34 cellular contexts compared by ENCODE assay signal in genomic region chr7:116597384-116597783, GRCh38.
"Had no signal": no experiment of that assay in that cellular context is flagged by ENCODE, and none has a peak within 500 bp of the region (broad histone marks: within the 10 kb centered on the region; RNA-seq: fewer than 3 reads in every experiment).

No MANE protein-coding gene starts in this region.

- H3K27me3 ChIP-seq: MG63 had no signal

- H3K9ac ChIP-seq: KMS-11 had no signal

- H3K36me3 ChIP-seq: MG63 had no signal

- DNase-seq: Karpas-422, Kasumi-1, MG63, MM.1S, MV-4-11, NCI-H1048, NCI-H1092, NCI-H1092 treated with DMSO at 0.1 percent for 48 hours, NCI-H1105, NCI-H1105 treated with DMSO at 0.1 percent for 48 hours, NCI-H1417, NCI-H1417 treated with DMSO at 0.1 percent for 48 hours, NCI-H1436, NCI-H1436 treated with DMSO at 0.1 percent for 48 hours, NCI-H146, NCI-H1694, NCI-H1694 treated with DMSO at 0.1 percent for 48 hours, NCI-H187, NCI-H187 treated with DMSO at 0.1 percent for 48 hours, NCI-H1930, NCI-H2029, NCI-H2029 treated with DMSO at 0.1 percent for 48 hours, NCI-H2081, NCI-H2081 treated with DMSO at 0.1 percent for 48 hours, NCI-H2107, NCI-H2171, NCI-H2171 treated with DMSO at 0.1 percent for 48 hours, NCI-H2227 treated with DMSO at 0.1 percent for 48 hours, NCI-H226, NCI-H345, NCI-H446, NCI-H446 treated with DMSO at 0.1 percent for 48 hours, NCI-H510A had no signal

- H3K4me2 ChIP-seq: KMS-11 had no signal

- H3K9me3 ChIP-seq: MG63 had no signal

- H3K4me3 ChIP-seq: MG63 had no signal

- H3K27ac ChIP-seq: KMS-11 had no signal
